ENCODE assay signal across 26 cellular contexts in genomic region chr1:53918343-53918742, GRCh38. TPM values are rescaled to one million over a fixed set of nuclear protein-coding genes. Genes with fewer than 3 reads are reported as not detected.
A peak's percentile ranks its signal among the peaks of the same experiment; 100 is the strongest.
DNase-seq lines count a peak whose midpoint lies in the region; ATAC-seq, FAIRE-seq and TF ChIP-seq lines count a peak whose summit lies in the region.
"Had no signal": no experiment of that assay in that cellular context is flagged by ENCODE, and none has a peak within 500 bp of the region (broad histone marks: within the 10 kb centered on the region; RNA-seq: fewer than 3 reads in every experiment).

No MANE protein-coding gene starts in this region.

- FAIRE-seq in K562 (lab: Jason Lieb, UNC), result no peak
- FAIRE-seq: GM12878, GM19239 had no signal

- H3K4me3 ChIP-seq in K562 (no peak overlapping the region), gastrocnemius medialis (no peak overlapping the region)
- H3K4me3 ChIP-seq: GM12878, HAP-1, MG63, PC-9 had no signal

- no peaks in the 10 kb centered on the region for H3K9me3 ChIP-seq in K562 (replicated peaks; ENCODE audit: control insufficient read depth, insufficient read depth, low read depth, low read length)
- H3K9me3 ChIP-seq in gastrocnemius medialis, result no peaks in the 10 kb centered on the region
- H3K9me3 ChIP-seq: BE2C, HAP-1, MG63 had no signal

- no peak overlapping the region for H3K27ac Mint-ChIP-seq in stimulated activated effector memory CD8-positive, alpha-beta T cell treated with anti-CD3 and anti-CD28 coated beads, Interleukin-12 subunit alpha, Interleukin-12 subunit beta, amount 100 ng/mL, for 72 hours

- H3K79me2 ChIP-seq in K562 (ENCODE audit: control insufficient read depth, insufficient read depth, low read length), result no peaks in the 10 kb centered on the region

- no peak overlapping the region for H3K4me2 ChIP-seq in K562 (ENCODE audit: insufficient read depth, low read length)
- H3K4me2 ChIP-seq: PC-9 had no signal

- H3K4me1 Mint-ChIP-seq in stimulated activated effector memory CD8-positive, alpha-beta T cell treated with anti-CD3 and anti-CD28 coated beads, Interleukin-12 subunit alpha, Interleukin-12 subunit beta, amount 100 ng/mL, for 72 hours, result peaks cover 23% of the 10 kb centered on the region

- H3K9ac ChIP-seq in K562 (ENCODE audit: insufficient read depth in 1 of 2, low read depth in 2 of 2, low read length in 2 of 2), result no peak overlapping the region

- no TSS peak for BruUV-seq in K562 (replicated peaks; lab: Mats Ljungman, UMichigan)

- H2AFZ ChIP-seq in K562 (ENCODE audit: low read depth, low read length), result no peak overlapping the region
- H2AFZ ChIP-seq: PC-9 had no signal

- no peak for TF ChIP-seq EP300 in K562 (IDR thresholded peaks at IDR 0.05; ENCODE audit: low read length)

- TF ChIP-seq CTCF in C4-2B (conservative IDR thresholded peaks at IDR 0.05) (no peak), K562 (IDR thresholded peaks at IDR 0.05 in 2 of 3, conservative IDR thresholded peaks at IDR 0.05 in 1 of 3; ENCODE audit: insufficient read depth in 2 of 3, low read depth in 1 of 3, low read length in 3 of 3) (no peak), gastrocnemius medialis (IDR thresholded peaks at IDR 0.05 in 4 of 5, conservative IDR thresholded peaks at IDR 0.05 in 1 of 5) (no peak)

- H3K27me3 ChIP-seq in K562 (ENCODE audit: control insufficient read depth in 2 of 2, insufficient read depth in 2 of 2, low read length in 2 of 2) (no peaks in the 10 kb centered on the region), gastrocnemius medialis (no peaks in the 10 kb centered on the region)
- H3K27me3 ChIP-seq: BE2C, MG63 had no signal

- TF ChIP-seq POLR2A in K562 (conservative IDR thresholded peaks at IDR 0.05) (no peak), gastrocnemius medialis (IDR thresholded peaks at IDR 0.05) (no peak)

- H3K4me1 ChIP-seq in K562 (replicated peaks in 1 of 2; ENCODE audit: control insufficient read depth in 2 of 2, insufficient read depth in 2 of 2, low read length in 2 of 2) (no peaks in the 10 kb centered on the region; a peak in 1 of 5 replicates), gastrocnemius medialis (no peaks in the 10 kb centered on the region)
- H3K4me1 ChIP-seq: BE2C had no signal

- no peak overlapping the region for H3K4me3 Mint-ChIP-seq in stimulated activated effector memory CD8-positive, alpha-beta T cell treated with anti-CD3 and anti-CD28 coated beads, Interleukin-12 subunit alpha, Interleukin-12 subunit beta, amount 100 ng/mL, for 72 hours
- H3K4me3 Mint-ChIP-seq: CD4-positive, alpha-beta memory T cell had no signal

- no peaks in the 10 kb centered on the region for H3K9me3 Mint-ChIP-seq in stimulated activated effector memory CD8-positive, alpha-beta T cell treated with anti-CD3 and anti-CD28 coated beads, Interleukin-12 subunit alpha, Interleukin-12 subunit beta, amount 100 ng/mL, for 72 hours
- H3K9me3 Mint-ChIP-seq: CD4-positive, alpha-beta memory T cell had no signal

- CTCF ChIA-PET in K562 (lab: Yijun Ruan, JAX; ENCODE audit: low intra/inter-chr PET ratio), result no interaction called here

- intact Hi-C loops in K562 (cut with micrococcal nuclease), result no loop called here
- intact Hi-C loops in gastrocnemius medialis (cut with DNase I; ENCODE audit: low total_unique reads), result no loop called here

- in situ Hi-C loops in K562 (cut with MboI), result no loop called here
- in situ Hi-C loops in gastrocnemius medialis (cut with MboI; ENCODE audit: low sequenced_read_pairs in 4 of 4), result no loop called here

- DNase-seq in NCI-H82 (lab: John Stamatoyannopoulos, UW), result peak; percentile 13
- DNase-seq in NCI-H82 treated with DMSO at 0.1 percent for 48 hours (lab: John Stamatoyannopoulos, UW; ENCODE audit: unreplicated experiment), result no peak
- DNase-seq in K562 (ENCODE audit: extremely low read depth in 1 of 4, low spot score in 3 of 4), result peak in 3 of 4 experiments; percentile 10 to 42 (median 38)
- no peak for DNase-seq in left lobe of liver (ENCODE audit: low spot score)
- no peak for DNase-seq in NCI-H524 treated with DMSO at 0.1 percent for 48 hours (lab: John Stamatoyannopoulos, UW)
- DNase-seq in gastrocnemius medialis, result no peak
- no peak for DNase-seq in stimulated activated effector memory CD8-positive, alpha-beta T cell treated with anti-CD3 and anti-CD28 coated beads, Interleukin-12 subunit alpha, Interleukin-12 subunit beta, amount 100 ng/mL, for 72 hours (ENCODE audit: low spot score in 2 of 2)
- DNase-seq: 8988T; BE2C; CD4-positive, alpha-beta memory T cell; DMS153; Kasumi-1; MG63; NCI-H1048; NCI-H2081; NCI-H2171 treated with DMSO at 0.1 percent for 48 hours; NCI-H510A; NCI-H774; PC-9 had no signal

- 68% methylated on average over 5 of the region's 5 CpGs for WGBS in K562 (ENCODE audit: insufficient coverage, low coverage, missing lambda C conversion rate)

- H4K20me1 ChIP-seq in K562 (replicated peaks; ENCODE audit: control insufficient read depth, insufficient read depth, low read length), result no peaks in the 10 kb centered on the region

- TF ChIP-seq RAD21 in K562 (CRISPR knock-in tag; conservative IDR thresholded peaks at IDR 0.05 in 1 of 2, IDR thresholded peaks at IDR 0.05 in 1 of 2), result no peak

- H3K9me1 ChIP-seq in K562 (ENCODE audit: control insufficient read depth, insufficient read depth, low read length), result peaks cover 4% of the 10 kb centered on the region

- ATAC-seq in K562, result peak; percentile 52; the same call in 2 of the 3 replicates
- ATAC-seq in left lobe of liver, result peak; percentile 21
- ATAC-seq in gastrocnemius medialis, result no peak
- ATAC-seq in stimulated activated effector memory CD8-positive, alpha-beta T cell treated with anti-CD3 and anti-CD28 coated beads, Interleukin-12 subunit alpha, Interleukin-12 subunit beta, amount 100 ng/mL, for 72 hours, result no peak
- ATAC-seq: GM12878 had no signal

- H3K36me3 ChIP-seq in K562 (ENCODE audit: control insufficient read depth, insufficient read depth, low read length) (peaks cover 49% of the 10 kb centered on the region), gastrocnemius medialis (no peaks in the 10 kb centered on the region)
- H3K36me3 ChIP-seq: BE2C, HAP-1 had no signal

- H3K27ac ChIP-seq in C4-2B (peak overlapping the region; percentile 71), K562 (ENCODE audit: extremely low read depth, low read depth, low read length) (no peak overlapping the region), gastrocnemius medialis (no peak overlapping the region)
- H3K27ac ChIP-seq: PC-9, RWPE1 had no signal

- POLR2A ChIA-PET in K562 (lab: Yijun Ruan, JAX), result interaction anchor here (0.7 to 1.2 kb wide), 4 partner anchors 20 to 176 kb away, joined by 3 to 4 read pairs (median 4); no protein-coding TSS in a partner anchor

- peaks cover 83% of the 10 kb centered on the region for H3K36me3 Mint-ChIP-seq in stimulated activated effector memory CD8-positive, alpha-beta T cell treated with anti-CD3 and anti-CD28 coated beads, Interleukin-12 subunit alpha, Interleukin-12 subunit beta, amount 100 ng/mL, for 72 hours

RNA-seq across cellular contexts. Expression of gene DIO1, which starts 24.4 kb away (rescaled TPM):
- total RNA-seq in K562 (2011; cell fraction: chromatin; rRNA removed; ENCODE audit: low replicate concordance), result not detected in 2 replicates
- total RNA-seq in K562 (2011; cell fraction: nucleolus; rRNA removed), result not detected in 2 replicates
- not detected in 2 replicates for total RNA-seq in K562 (2011; cell fraction: nucleoplasm; rRNA removed)
- total RNA-seq in K562 (2014; rRNA removed) (not detected in 2 replicates), K562 (2014; rRNA removed; fragmentation: Illumina TruSeq; extraction: Trizol) (not detected in 2 replicates), K562 (2015; rRNA removed; fragmentation: Illumina TruSeq; extraction: Trizol) (not detected in 2 replicates), K562 (2021) (not detected in 2 replicates), left lobe of liver (39.4 TPM), gastrocnemius medialis (not detected)
- polyA plus RNA-seq in K562 (2011; rRNA removed) (not detected in 2 replicates), K562 (2014; fragmentation: Illumina TruSeq; extraction: Trizol) (not detected in 2 replicates), K562 (2014; fragmentation: Nextera tagmentation; extraction: Ambion mirVana) (not detected), K562 (2014; rRNA removed) (not detected in 2 replicates)
- not detected in 2 replicates for polyA plus RNA-seq in K562 (2011; cell fraction: cytosol; rRNA removed)
- not detected in 2 replicates for polyA plus RNA-seq in K562 (2011; cell fraction: nucleus; rRNA removed)
- 0.07 TPM in 1 of 2 replicates, not detected in the other for polyA plus RNA-seq in K562 (2012)
- polyA minus RNA-seq in K562 (2011; rRNA and poly(A)+ RNA removed), result not detected in 2 replicates
- polyA minus RNA-seq in K562 (2011; cell fraction: cytosol; rRNA and poly(A)+ RNA removed), result not detected in 2 replicates
- polyA minus RNA-seq in K562 (2011; cell fraction: nucleus; rRNA and poly(A)+ RNA removed), result 0.78 TPM in 1 of 2 replicates, not detected in the other
- total RNA-seq: CD4-positive, alpha-beta memory T cell; GM12878; HT-29; PC-9 had no signal
- polyA plus RNA-seq: AG04450; CD4-positive, alpha-beta memory T cell had no signal

RNA-seq across cellular contexts. Expression of gene IFT25, which starts 27.2 kb away (rescaled TPM):
- total RNA-seq in K562 (2011; cell fraction: chromatin; rRNA removed; ENCODE audit: low replicate concordance), result 66.3 and 178 TPM in 2 replicates
- 42.0 and 52.9 TPM in 2 replicates for total RNA-seq in K562 (2011; cell fraction: nucleolus; rRNA removed)
- total RNA-seq in K562 (2011; cell fraction: nucleoplasm; rRNA removed), result 98.8 and 143 TPM in 2 replicates
- total RNA-seq in K562 (2014; rRNA removed) (167 and 181 TPM in 2 replicates), K562 (2014; rRNA removed; fragmentation: Illumina TruSeq; extraction: Trizol) (147 and 167 TPM in 2 replicates), K562 (2015; rRNA removed; fragmentation: Illumina TruSeq; extraction: Trizol) (189 and 209 TPM in 2 replicates), K562 (2021) (93.6 and 94.4 TPM in 2 replicates), left lobe of liver (14.4 TPM), gastrocnemius medialis (1 to 10 TPM; 2.4 to 9.1 (median 2.9) TPM)
- polyA plus RNA-seq in K562 (2011; rRNA removed) (110 and 150 TPM in 2 replicates), K562 (2014; fragmentation: Illumina TruSeq; extraction: Trizol) (153 and 157 TPM in 2 replicates), K562 (2014; fragmentation: Nextera tagmentation; extraction: Ambion mirVana) (100 to 1,000 TPM; 168 to 178 TPM), K562 (2014; rRNA removed) (202 and 206 TPM in 2 replicates)
- polyA plus RNA-seq in K562 (2011; cell fraction: cytosol; rRNA removed), result 16.5 and 38.3 TPM in 2 replicates
- 68.4 and 110 TPM in 2 replicates for polyA plus RNA-seq in K562 (2011; cell fraction: nucleus; rRNA removed)
- polyA plus RNA-seq in K562 (2012), result 81.2 and 153 TPM in 2 replicates
- 39.2 and 55.5 TPM in 2 replicates for polyA minus RNA-seq in K562 (2011; rRNA and poly(A)+ RNA removed)
- 14.8 and 15.3 TPM in 2 replicates for polyA minus RNA-seq in K562 (2011; cell fraction: cytosol; rRNA and poly(A)+ RNA removed)
- polyA minus RNA-seq in K562 (2011; cell fraction: nucleus; rRNA and poly(A)+ RNA removed), result 39.7 and 75.0 TPM in 2 replicates

RNA-seq across cellular contexts. Expression of gene LRRC42, which starts 27.8 kb away (rescaled TPM):
- 17.8 and 28.0 TPM in 2 replicates for total RNA-seq in K562 (2011; cell fraction: chromatin; rRNA removed; ENCODE audit: low replicate concordance)
- 12.8 and 13.8 TPM in 2 replicates for total RNA-seq in K562 (2011; cell fraction: nucleolus; rRNA removed)
- total RNA-seq in K562 (2011; cell fraction: nucleoplasm; rRNA removed), result 15.5 and 17.3 TPM in 2 replicates
- 26.0 and 26.2 TPM in 2 replicates for total RNA-seq in K562 (2014; rRNA removed)
- 39.0 and 45.4 TPM in 2 replicates for total RNA-seq in K562 (2014; rRNA removed; fragmentation: Illumina TruSeq; extraction: Trizol)
- 35.0 and 35.5 TPM in 2 replicates for total RNA-seq in K562 (2015; rRNA removed; fragmentation: Illumina TruSeq; extraction: Trizol)
- total RNA-seq in K562 (2021), result 40.1 and 42.7 TPM in 2 replicates
- 51.9 and 64.1 TPM in 2 replicates for polyA plus RNA-seq in K562 (2011; rRNA removed)
- 28.3 and 36.7 TPM in 2 replicates for polyA plus RNA-seq in K562 (2011; cell fraction: cytosol; rRNA removed)
- 17.0 and 23.4 TPM in 2 replicates for polyA plus RNA-seq in K562 (2011; cell fraction: nucleus; rRNA removed)
- polyA plus RNA-seq in K562 (2012), result 39.1 and 44.1 TPM in 2 replicates
- 42.0 and 42.9 TPM in 2 replicates for polyA plus RNA-seq in K562 (2014; fragmentation: Illumina TruSeq; extraction: Trizol)
- 10 to 100 TPM; 17.3 to 19.1 TPM for polyA plus RNA-seq in K562 (2014; fragmentation: Nextera tagmentation; extraction: Ambion mirVana)
- polyA plus RNA-seq in K562 (2014; rRNA removed), result 33.6 and 35.2 TPM in 2 replicates
- polyA minus RNA-seq in K562 (2011; rRNA and poly(A)+ RNA removed), result 39.8 and 45.6 TPM in 2 replicates
- 24.0 and 25.1 TPM in 2 replicates for polyA minus RNA-seq in K562 (2011; cell fraction: cytosol; rRNA and poly(A)+ RNA removed)
- 5.8 and 14.1 TPM in 2 replicates for polyA minus RNA-seq in K562 (2011; cell fraction: nucleus; rRNA and poly(A)+ RNA removed)
- total RNA-seq in left lobe of liver, result 10.5 TPM
- 10 to 100 TPM; 11.4 to 17.8 (median 14.6) TPM for total RNA-seq in gastrocnemius medialis

RNA-seq across cellular contexts. Expression of gene YIPF1, which starts 28.7 kb away (rescaled TPM):
- 23.9 and 24.2 TPM in 2 replicates for total RNA-seq in K562 (2011; cell fraction: chromatin; rRNA removed; ENCODE audit: low replicate concordance)
- total RNA-seq in K562 (2011; cell fraction: nucleolus; rRNA removed), result 24.2 and 25.8 TPM in 2 replicates
- 26.2 and 36.1 TPM in 2 replicates for total RNA-seq in K562 (2011; cell fraction: nucleoplasm; rRNA removed)
- total RNA-seq in K562 (2014; rRNA removed), result 17.8 and 23.8 TPM in 2 replicates
- total RNA-seq in K562 (2014; rRNA removed; fragmentation: Illumina TruSeq; extraction: Trizol), result 21.6 and 23.9 TPM in 2 replicates
- total RNA-seq in K562 (2015; rRNA removed; fragmentation: Illumina TruSeq; extraction: Trizol), result 17.9 and 19.6 TPM in 2 replicates
- total RNA-seq in K562 (2021), result 15.3 and 15.5 TPM in 2 replicates
- 35.6 and 37.5 TPM in 2 replicates for polyA plus RNA-seq in K562 (2011; rRNA removed)
- polyA plus RNA-seq in K562 (2011; cell fraction: cytosol; rRNA removed), result 27.6 and 37.8 TPM in 2 replicates
- 19.0 and 21.7 TPM in 2 replicates for polyA plus RNA-seq in K562 (2011; cell fraction: nucleus; rRNA removed)
- polyA plus RNA-seq in K562 (2012), result 17.0 and 25.2 TPM in 2 replicates
- polyA plus RNA-seq in K562 (2014; fragmentation: Illumina TruSeq; extraction: Trizol), result 25.0 and 27.3 TPM in 2 replicates
- 10 to 100 TPM; 11.5 to 15.2 TPM for polyA plus RNA-seq in K562 (2014; fragmentation: Nextera tagmentation; extraction: Ambion mirVana)
- polyA plus RNA-seq in K562 (2014; rRNA removed), result 19.2 and 21.3 TPM in 2 replicates
- polyA minus RNA-seq in K562 (2011; rRNA and poly(A)+ RNA removed), result 27.7 and 28.8 TPM in 2 replicates
- polyA minus RNA-seq in K562 (2011; cell fraction: cytosol; rRNA and poly(A)+ RNA removed), result 8.5 and 12.5 TPM in 2 replicates
- polyA minus RNA-seq in K562 (2011; cell fraction: nucleus; rRNA and poly(A)+ RNA removed), result 4.6 and 7.3 TPM in 2 replicates
- total RNA-seq in left lobe of liver, result 18.3 TPM
- total RNA-seq in gastrocnemius medialis, result 10 to 100 TPM; 18.8 to 34.8 (median 27.2) TPM

Comparison
In these comparisons a context has a peak if more than half of its experiments do, and no peak if none do; other contexts are left out.
1. DNase-seq: peak in NCI-H82 (single experiment) and K562 (3 of 4); none in NCI-H82 treated with DMSO at 0.1 percent for 48 hours (single experiment), left lobe of liver (single experiment), NCI-H524 treated with DMSO at 0.1 percent for 48 hours (single experiment), gastrocnemius medialis (0 of 2) and stimulated activated effector memory CD8-positive, alpha-beta T cell treated with anti-CD3 and anti-CD28 coated beads, Interleukin-12 subunit alpha, Interleukin-12 subunit beta, amount 100 ng/mL, for 72 hours (0 of 2).
2. ATAC-seq: peak in K562 (single experiment) and left lobe of liver (single experiment); none in gastrocnemius medialis (0 of 2) and stimulated activated effector memory CD8-positive, alpha-beta T cell treated with anti-CD3 and anti-CD28 coated beads, Interleukin-12 subunit alpha, Interleukin-12 subunit beta, amount 100 ng/mL, for 72 hours (single experiment).
3. RNA of gene DIO1, which starts 24.4 kb away (total RNA-seq): 39.4 TPM in left lobe of liver (single experiment); not detected in K562 and not detected in gastrocnemius medialis; every median in the first group is over 10 times any median in the second.